Comparison of ENCODE assay signal across 8 cellular contexts in the genomic region with DNA sequence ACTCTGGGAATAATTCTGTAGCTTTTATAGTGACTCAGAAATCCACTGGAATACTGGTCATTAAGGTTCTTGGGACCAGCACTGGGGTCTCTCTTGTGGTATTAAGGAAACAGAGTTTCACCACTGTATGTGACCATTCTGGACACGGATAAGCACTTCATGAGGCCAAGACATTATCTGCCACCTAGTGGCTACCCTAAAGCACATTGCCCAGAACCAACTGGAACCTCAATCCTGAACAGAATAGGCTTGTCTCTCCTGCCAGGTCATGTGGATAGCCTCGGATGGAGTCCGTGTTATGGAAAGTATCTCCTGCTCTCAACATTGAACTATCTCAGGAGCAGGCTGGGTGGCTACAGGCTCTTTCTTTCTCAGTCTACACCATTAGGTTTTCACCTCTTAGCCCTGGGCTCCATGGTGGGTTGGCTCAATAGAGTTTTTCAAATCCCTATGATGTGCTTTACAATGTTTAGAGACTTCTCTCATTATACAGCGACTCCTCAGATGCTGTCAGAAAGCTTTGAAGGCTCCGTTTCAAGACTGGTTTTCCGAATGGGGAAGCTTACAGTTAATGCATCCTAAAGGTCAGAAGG.
DNase-seq lines count a peak whose midpoint lies in the region; ATAC-seq and TF ChIP-seq lines count a peak whose summit lies in the region.

No MANE protein-coding gene starts in this region.

- H3K9me3 ChIP-seq in Panc1 (ENCODE audit: control insufficient read depth, insufficient read depth, low read depth, low read length): no peaks in the 10 kb centered on the region
- H3K9me3 ChIP-seq in stomach: peaks cover 0 to 9% (median 2%) of the 10 kb centered on the region in 4 donors

- ATAC-seq in Right ventricle myocardium inferior (peak; percentile 81), Panc1 (peak; percentile 78), HG02970 (IDR thresholded peaks at IDR 0.05; ENCODE audit: low FRiP score, unreplicated experiment) (no peak), GM21381 (IDR thresholded peaks at IDR 0.05; ENCODE audit: unreplicated experiment) (no peak)

- in situ Hi-C loops in Panc1 (cut with HindIII; ENCODE audit: low pct_unique_long_range_greater_than_20kb, low sequenced_read_pairs): no loop called here

- H3K4me1 ChIP-seq in Panc1 (ENCODE audit: control insufficient read depth, insufficient read depth, low read length): no peaks in the 10 kb centered on the region
- H3K4me1 ChIP-seq in stomach: no peaks in the 10 kb centered on the region

- TF ChIP-seq CTCF in Panc1 (IDR thresholded peaks at IDR 0.05): peak; percentile 50
- peak in 4 of 7 experiments; percentile 24 to 50 (median 40) for TF ChIP-seq CTCF in stomach (IDR thresholded peaks at IDR 0.05)

- CTCF ChIA-PET in Panc1 (lab: Charles Lee): no interaction called here

- no peaks in the 10 kb centered on the region for H3K27me3 ChIP-seq in Panc1 (ENCODE audit: control insufficient read depth, insufficient read depth, low read length)
- H3K27me3 ChIP-seq in stomach: no peaks in the 10 kb centered on the region

- intact Hi-C loops in Right ventricle myocardium inferior (cut with DNase I) (loop anchor here (2.0 to 10.0 kb wide), 2 partner anchors 129 to 921 kb away; no protein-coding TSS in a partner anchor), cardiac septum (cut with DNase I) (loop anchor here (2.0 kb wide), 1 partner anchor 127 kb away; no protein-coding TSS in a partner anchor), Panc1 (cut with micrococcal nuclease; ENCODE audit: unreplicated experiment) (loop anchor here (5.0 kb wide), 1 partner anchor 129 kb away; no protein-coding TSS in a partner anchor), head of caudate nucleus (cut with DNase I) (loop anchor here (5.0 kb wide), 1 partner anchor 129 kb away; no protein-coding TSS in a partner anchor), stomach (cut with DNase I; ENCODE audit: low total_unique reads) (loop anchor here (5.0 kb wide), 1 partner anchor 124 kb away; no protein-coding TSS in a partner anchor)

- no peak overlapping the region for H3K27ac ChIP-seq in Panc1 (ENCODE audit: low read length)
- no peak overlapping the region for H3K27ac ChIP-seq in stomach

- BruUV-seq in Panc1 (replicated peaks; lab: Mats Ljungman, UMichigan): no TSS peak

- H3K36me3 ChIP-seq in Panc1 (ENCODE audit: control insufficient read depth, insufficient read depth, low read length) (no peaks in the 10 kb centered on the region), stomach (no peaks in the 10 kb centered on the region)

- 35 to 56% (median 46%) methylated on average over 6 of the region's 6 CpGs for WGBS in stomach, 5 donors

- DNase-seq in Right ventricle myocardium inferior (ENCODE audit: missing footprints) (no peak), cardiac septum (ENCODE audit: low spot score) (no peak), Panc1 (ENCODE audit: low read depth, low spot score) (no peak), head of caudate nucleus (peak in 29 of 42 donors; percentile 4 to 74 (median 29)), stomach (no peak), NCI-H187 (lab: John Stamatoyannopoulos, UW) (no peak)

- no peak for TF ChIP-seq EP300 in stomach (IDR thresholded peaks at IDR 0.05)

- H3K4me3 ChIP-seq in Panc1 (ENCODE audit: low read depth in 2 of 2, low read length in 2 of 2) (no peak overlapping the region), stomach (no peak overlapping the region)

- POLR2A ChIA-PET in Panc1 (lab: Charles Lee): no interaction called here

- TF ChIP-seq POLR2A in stomach (IDR thresholded peaks at IDR 0.05): no peak

Comparison
In these comparisons a context has a peak if more than half of its experiments do, and no peak if none do; other contexts are left out.
1. ATAC-seq: peak in Right ventricle myocardium inferior (single experiment) and Panc1 (single experiment); none in HG02970 (single experiment) and GM21381 (single experiment).
2. DNase-seq: peak in head of caudate nucleus (29 of 42); none in Right ventricle myocardium inferior (single experiment), cardiac septum (single experiment), Panc1 (single experiment), stomach (single experiment) and NCI-H187 (0 of 2).